In the genomic region with DNA sequence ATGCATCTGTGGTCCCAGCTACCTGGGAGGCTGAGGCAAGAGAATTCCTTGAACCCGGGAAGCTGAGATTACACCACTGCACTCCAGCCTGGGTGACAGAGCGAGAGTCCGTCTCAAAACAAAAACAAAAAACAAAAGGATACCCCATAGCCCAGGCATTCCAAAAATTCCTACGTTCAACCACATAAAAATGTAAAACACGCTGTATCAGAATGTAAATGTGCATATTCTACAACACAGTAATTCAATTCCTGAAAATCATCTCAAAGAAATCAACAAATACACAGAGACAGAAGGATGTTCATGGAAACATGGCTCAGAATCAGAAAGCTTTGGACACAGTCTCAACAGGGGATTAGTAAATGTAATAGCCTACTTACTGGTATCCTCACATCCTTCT, we compare ENCODE assay signal across 1 cellular context.
TF ChIP-seq lines count a peak whose summit lies in the region.

No MANE protein-coding gene starts in this region.

TF ChIP-seq in IMR-90, 13 proteins besides CTCF, POLR2A, EP300 and RAD21 (continued from another document):
- TF ChIP-seq ELK1 (IDR thresholded peaks at IDR 0.05; ENCODE audit: borderline replicate concordance, low read depth, low read length) (no peak), MAFK (IDR thresholded peaks at IDR 0.05; ENCODE audit: low read depth, low read length) (no peak)
TF ChIP-seq in IMR-90: peak in this region for 0.
